ENCODE assay signal across 9 cellular contexts in the genomic region with DNA sequence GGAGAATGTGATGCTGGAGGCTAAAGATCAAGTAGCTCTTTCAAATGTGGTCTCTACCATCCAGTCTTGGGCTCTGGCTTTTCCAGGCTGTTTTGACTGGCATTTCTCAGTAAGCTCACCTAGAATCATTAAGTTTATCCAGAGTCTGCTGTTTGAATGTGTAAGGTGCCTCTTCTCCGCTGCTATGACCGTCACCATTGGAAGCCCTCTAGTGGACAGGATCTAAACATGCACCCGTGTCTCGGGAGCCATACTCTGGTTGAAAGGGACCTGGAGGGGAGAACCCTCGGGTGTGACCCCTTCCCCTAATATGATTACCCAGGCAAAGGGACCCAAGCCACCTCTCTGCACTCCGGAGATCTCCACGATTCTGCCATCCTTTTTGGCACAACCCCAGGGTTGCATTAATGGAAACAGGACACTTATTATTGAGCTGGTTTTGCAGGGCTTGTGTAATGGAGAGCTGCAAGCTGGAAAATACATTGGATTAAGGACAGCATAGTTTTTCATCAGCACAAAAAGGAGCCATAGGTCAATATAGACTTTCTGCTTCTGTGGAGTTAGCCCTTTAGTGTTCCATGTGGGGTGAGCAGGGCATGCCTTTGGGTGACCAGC.
DNase-seq lines count a peak whose midpoint lies in the region; ATAC-seq and TF ChIP-seq lines count a peak whose summit lies in the region.
"Had no signal": no experiment of that assay in that cellular context is flagged by ENCODE, and none has a peak within 500 bp of the region (broad histone marks: within the 10 kb centered on the region; RNA-seq: fewer than 3 reads in every experiment).

No MANE protein-coding gene starts in this region.

- H3F3A ChIP-seq in OCI-LY1 (ENCODE audit: insufficient read depth, low read length), result no peaks in the 10 kb centered on the region

- H3K27me3 ChIP-seq in OCI-LY1 (ENCODE audit: insufficient read depth, low read length) (no peaks in the 10 kb centered on the region), dorsolateral prefrontal cortex (peaks cover 0 to 13% (median 0%) of the 10 kb centered on the region in 45 donors), aorta (ENCODE audit: control insufficient read depth in 1 of 2, insufficient read depth in 2 of 2, low read length in 1 of 2) (no peaks in the 10 kb centered on the region)

- no peak overlapping the region for H3K27ac ChIP-seq in OCI-LY1 (ENCODE audit: low read depth, low read length, poor library complexity, severe bottlenecking)
- no peak overlapping the region for H3K27ac ChIP-seq in dorsolateral prefrontal cortex
- H3K27ac ChIP-seq in aorta (ENCODE audit: low read depth in 1 of 2, low read length in 2 of 2), result no peak overlapping the region

- no peaks in the 10 kb centered on the region for H4K20me1 ChIP-seq in OCI-LY1 (ENCODE audit: insufficient read depth, low read length)

- no peaks in the 10 kb centered on the region for H3K9me3 Mint-ChIP-seq in mesothelial cell of epicardium
- H3K9me3 Mint-ChIP-seq: IgD-negative memory B cell had no signal

- ATAC-seq in GM18517 (IDR thresholded peaks at IDR 0.05; ENCODE audit: unreplicated experiment) (no peak), aorta (ENCODE audit: low FRiP score) (no peak), HG03135 (IDR thresholded peaks at IDR 0.05; ENCODE audit: unreplicated experiment) (no peak)

- no peak overlapping the region for H3K4me2 ChIP-seq in OCI-LY1 (ENCODE audit: low read length)

- no peak overlapping the region for H3K4me3 ChIP-seq in GM12865 (ENCODE audit: low read depth, low read length)
- H3K4me3 ChIP-seq in OCI-LY1 (ENCODE audit: low read depth, low read length, poor library complexity, severe bottlenecking), result no peak overlapping the region
- H3K4me3 ChIP-seq in dorsolateral prefrontal cortex, result no peak overlapping the region
- no peak overlapping the region for H3K4me3 ChIP-seq in aorta (ENCODE audit: low read length in 2 of 2)

- H2AFZ ChIP-seq in OCI-LY1 (ENCODE audit: low read length), result no peak overlapping the region

- H3K36me3 ChIP-seq in OCI-LY1 (ENCODE audit: insufficient read depth, low read length), result no peaks in the 10 kb centered on the region
- H3K36me3 ChIP-seq in aorta (ENCODE audit: control insufficient read depth in 1 of 2, insufficient read depth in 2 of 2, low read length in 1 of 2), result no peaks in the 10 kb centered on the region

- H3K4me3 Mint-ChIP-seq in mesothelial cell of epicardium, result no peak overlapping the region

- H3K27ac Mint-ChIP-seq in mesothelial cell of epicardium, result no peak overlapping the region
- H3K27ac Mint-ChIP-seq: IgD-negative memory B cell had no signal

- H3K9me3 ChIP-seq in OCI-LY1 (ENCODE audit: low read length) (no peaks in the 10 kb centered on the region), aorta (ENCODE audit: control insufficient read depth, low read length) (no peaks in the 10 kb centered on the region)

- peaks cover 34% of the 10 kb centered on the region for H3K27me3 Mint-ChIP-seq in mesothelial cell of epicardium (ENCODE audit: low read depth)

- 12 to 13% methylated on average over 7 of the region's 7 CpGs for WGBS in aorta, 2 donors

- no peaks in the 10 kb centered on the region for H3K79me2 ChIP-seq in OCI-LY1 (ENCODE audit: insufficient read depth, low read length)

- H3K9me2 ChIP-seq in OCI-LY1 (ENCODE audit: low read depth, low read length), result no peaks in the 10 kb centered on the region

- DNase-seq in AG20443 (ENCODE audit: low spot score), result peak; percentile 69
- peak; percentile 57 for DNase-seq in GM12865 (ENCODE audit: low read depth)
- peak in 2 of 10 donors; percentile 3 to 37 for DNase-seq in dorsolateral prefrontal cortex
- DNase-seq in mesothelial cell of epicardium (ENCODE audit: low spot score in 2 of 2, unreplicated experiment in 2 of 2), result peak; percentile 23 to 47
- DNase-seq in aorta, result no peak

- no peaks in the 10 kb centered on the region for H3K36me3 Mint-ChIP-seq in mesothelial cell of epicardium
- H3K36me3 Mint-ChIP-seq: IgD-negative memory B cell had no signal

- TF ChIP-seq CTCF in GM12865 (IDR thresholded peaks at IDR 0.05; ENCODE audit: insufficient read depth, low read depth, low read length, missing control alignments), result peak; percentile 87
- TF ChIP-seq CTCF in OCI-LY1 (IDR thresholded peaks at IDR 0.05; ENCODE audit: low read length), result peak; percentile 75
- peak; percentile 16 to 75 (median 63) for TF ChIP-seq CTCF in dorsolateral prefrontal cortex (IDR thresholded peaks at IDR 0.05 in 54 of 56, conservative IDR thresholded peaks at IDR 0.05 in 2 of 56; ENCODE audit: low read depth in 1 of 56, partially characterized antibody in 56 of 56)
- TF ChIP-seq CTCF in mesothelial cell of epicardium (IDR thresholded peaks at IDR 0.05; ENCODE audit: unreplicated experiment), result peak; percentile 83

- intact Hi-C loops in dorsolateral prefrontal cortex (cut with DNase I), result loop anchor here in 1 of 2 donors (10.0 kb wide), 2 partner anchors 597 to 807 kb away; no protein-coding TSS in a partner anchor
- intact Hi-C loops in aorta (cut with DNase I), result loop anchor here in 1 of 2 donors (5.0 kb wide), 1 partner anchor 809 kb away; no protein-coding TSS in a partner anchor

- H3K9ac ChIP-seq in OCI-LY1 (ENCODE audit: low read length), result no peak overlapping the region

- no peaks in the 10 kb centered on the region for H3K4me1 Mint-ChIP-seq in mesothelial cell of epicardium

- H3K4me1 ChIP-seq in OCI-LY1 (ENCODE audit: insufficient read depth, low read length, severe bottlenecking) (no peaks in the 10 kb centered on the region), aorta (ENCODE audit: control insufficient read depth in 1 of 2, insufficient read depth in 2 of 2, low read length in 2 of 2) (no peaks in the 10 kb centered on the region)

Comparison
In these comparisons a context has a peak if more than half of its experiments do, and no peak if none do; other contexts are left out.
1. DNase-seq: peak in AG20443 (single experiment), GM12865 (single experiment) and mesothelial cell of epicardium (2 of 2); none in aorta (0 of 2).
2. Peak in every context shown above with its lines, with median percentiles within 50 percentile points of each other: CTCF ChIP-seq.